1 cellular context compared by ENCODE assay signal in genomic region chr16:66913081-66913480, GRCh38.
A peak's percentile ranks its signal among the peaks of the same experiment; 100 is the strongest.
TF ChIP-seq lines count a peak whose summit lies in the region.

No MANE protein-coding gene starts in this region.

TF ChIP-seq in A549, 52 proteins besides CTCF, POLR2A, EP300 and RAD21 (continued from another document):
- peak; percentile 63; the same call in 1 of the 2 replicates for TF ChIP-seq REST (IDR thresholded peaks at IDR 0.05)
